In the genomic region with DNA sequence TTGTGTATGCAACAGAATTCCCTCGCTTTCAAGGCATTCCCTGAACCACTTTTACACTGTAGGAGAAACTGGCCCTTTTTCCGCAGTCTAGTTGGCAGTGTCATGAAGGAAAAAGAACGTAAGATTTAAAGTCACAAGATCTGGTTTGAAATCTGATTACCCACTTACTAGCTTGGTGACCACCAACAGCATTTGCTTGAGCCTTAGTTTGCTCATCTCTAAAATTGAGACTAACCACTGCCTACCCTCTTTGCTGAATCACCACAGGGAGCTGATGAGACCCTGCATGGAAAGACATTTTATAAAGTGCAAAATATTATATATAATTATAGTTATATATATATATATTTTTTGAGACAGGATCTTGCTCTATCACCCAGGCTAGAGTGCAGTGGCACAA, we compare ENCODE assay signal across 35 cellular contexts.
"Had no signal": no experiment of that assay in that cellular context is flagged by ENCODE, and none has a peak within 500 bp of the region (broad histone marks: within the 10 kb centered on the region; RNA-seq: fewer than 3 reads in every experiment).

No MANE protein-coding gene starts in this region.

- H3K27me3 ChIP-seq: brain microvascular endothelial cell, Peyer's patch had no signal

- H3K27ac ChIP-seq: brain microvascular endothelial cell, VCaP had no signal

- H3K4me1 Mint-ChIP-seq: activated B cell treated with CpG ODN at 0.5 μM for 24 hours had no signal

- H3K36me3 ChIP-seq: brain microvascular endothelial cell, Peyer's patch had no signal

- H3K9me3 ChIP-seq: Peyer's patch had no signal

- H3K4me3 ChIP-seq: K562, Peyer's patch had no signal

- H3K9me3 Mint-ChIP-seq: activated B cell treated with CpG ODN at 0.5 μM for 24 hours had no signal

- ATAC-seq: activated CD8-positive, alpha-beta memory T cell treated with anti-CD3 and anti-CD28 coated beads, Interleukin-2, amount 10 ng/mL, durations not matched to agents 7 days and 5 days; K562; PC-3 had no signal

- H3K27me3 Mint-ChIP-seq: activated CD4-positive, alpha-beta memory T cell treated with anti-CD3 and anti-CD28 coated beads, Interleukin-2, amount 10 ng/mL, durations not matched to agents 7 days and 5 days; activated CD8-positive, alpha-beta memory T cell treated with anti-CD3 and anti-CD28 coated beads, Interleukin-2, amount 10 ng/mL, durations not matched to agents 7 days and 5 days; activated naive CD8-positive, alpha-beta T cell treated with anti-CD3 and anti-CD28 coated beads for 36 hours had no signal

- DNase-seq: activated B cell treated with CpG ODN at 0.5 μM for 24 hours; activated CD4-positive, alpha-beta memory T cell treated with anti-CD3 and anti-CD28 coated beads, Interleukin-2, amount 10 ng/mL, durations not matched to agents 7 days and 5 days; activated CD4-positive, alpha-beta T cell treated with anti-CD3 and anti-CD28 coated beads for 1 hour; activated CD4-positive, alpha-beta T cell treated with anti-CD3 and anti-CD28 coated beads for 48 hours; activated CD8-positive, alpha-beta memory T cell treated with anti-CD3 and anti-CD28 coated beads for 24 hours; activated CD8-positive, alpha-beta memory T cell treated with anti-CD3 and anti-CD28 coated beads, Interleukin-2, amount 10 ng/mL, durations not matched to agents 7 days and 5 days; activated CD8-positive, alpha-beta memory T cell treated with anti-CD3 and anti-CD28 coated beads, Interleukin-2, amount 50 U/mL, for 48 hours; activated effector memory CD4-positive, alpha-beta T cell treated with Interleukin-2 at 50 U/mL for 16 hours; activated naive CD4-positive, alpha-beta T cell treated with anti-CD3 and anti-CD28 coated beads, Interleukin-2, amount 50 U/mL, for 16 hours; activated naive CD8-positive, alpha-beta T cell treated with anti-CD3 and anti-CD28 coated beads for 36 hours; activated T-cell treated with anti-CD3 and anti-CD28 coated beads, Interleukin-2, amount 50 U/mL, for 48 hours; amniotic stem cell; aorta; brain microvascular endothelial cell; NCI-H1092 treated with DMSO at 0.1 percent for 48 hours; NCI-H1417; NCI-H146; NCI-H187; NCI-H2029 treated with DMSO at 0.1 percent for 48 hours; NCI-H2107; NCI-H2171; NCI-H510A; NCI-H526; NCI-H748 treated with DMSO at 0.1 percent for 48 hours; NK-92 treated with Interleukin-12 subunit alpha and Interleukin-12 subunit beta, amount 100 ng/mL, for 24 hours; PC-3; Peyer's patch; RPMI8226; SIG-M5; SW 1271; T-helper 1 cell; T-helper 2 cell; T-helper 9 cell had no signal

- H3K4me3 Mint-ChIP-seq: activated B cell treated with CpG ODN at 0.5 μM for 24 hours; activated CD4-positive, alpha-beta memory T cell treated with anti-CD3 and anti-CD28 coated beads, Interleukin-2, amount 10 ng/mL, durations not matched to agents 7 days and 5 days; activated CD8-positive, alpha-beta memory T cell treated with anti-CD3 and anti-CD28 coated beads, Interleukin-2, amount 10 ng/mL, durations not matched to agents 7 days and 5 days; activated naive CD8-positive, alpha-beta T cell treated with anti-CD3 and anti-CD28 coated beads for 36 hours had no signal

- H3K27ac Mint-ChIP-seq: activated B cell treated with CpG ODN at 0.5 μM for 24 hours; activated CD4-positive, alpha-beta memory T cell treated with anti-CD3 and anti-CD28 coated beads, Interleukin-2, amount 10 ng/mL, durations not matched to agents 7 days and 5 days; activated CD8-positive, alpha-beta memory T cell treated with anti-CD3 and anti-CD28 coated beads, Interleukin-2, amount 10 ng/mL, durations not matched to agents 7 days and 5 days; activated naive CD8-positive, alpha-beta T cell treated with anti-CD3 and anti-CD28 coated beads for 36 hours had no signal
